Comparison of ENCODE assay signal across 2 cellular contexts in genomic region chr6:33194431-33194979, GRCh38.
TF ChIP-seq lines count a peak whose summit lies in the region.

No MANE protein-coding gene starts in this region.

TF ChIP-seq in WTC11, 78 proteins besides CTCF, POLR2A, EP300 and RAD21:
- peak; percentile 58 for TF ChIP-seq PRDM15 (CRISPR knock-in tag; IDR thresholded peaks at IDR 0.05)
- no peak for TF ChIP-seq MXD4 (CRISPR knock-in tag; IDR thresholded peaks at IDR 0.05; ENCODE audit: borderline replicate concordance)
- TF ChIP-seq, protein P1, sequence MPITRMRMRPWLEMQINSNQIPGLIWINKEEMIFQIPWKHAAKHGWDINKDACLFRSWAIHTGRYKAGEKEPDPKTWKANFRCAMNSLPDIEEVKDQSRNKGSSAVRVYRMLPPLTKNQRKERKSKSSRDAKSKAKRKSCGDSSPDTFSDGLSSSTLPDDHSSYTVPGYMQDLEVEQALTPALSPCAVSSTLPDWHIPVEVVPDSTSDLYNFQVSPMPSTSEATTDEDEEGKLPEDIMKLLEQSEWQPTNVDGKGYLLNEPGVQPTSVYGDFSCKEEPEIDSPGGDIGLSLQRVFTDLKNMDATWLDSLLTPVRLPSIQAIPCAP (CRISPR knock-in tag; IDR thresholded peaks at IDR 0.05), result no peak
- no peak for TF ChIP-seq TEAD1 (CRISPR knock-in tag; IDR thresholded peaks at IDR 0.05)
- no peak for TF ChIP-seq ATF3 (CRISPR knock-in tag; conservative IDR thresholded peaks at IDR 0.05)

TF ChIP-seq in HepG2, 621 proteins besides CTCF, POLR2A, EP300 and RAD21:
- TF ChIP-seq PHF8 (CRISPR knock-in tag; IDR thresholded peaks at IDR 0.05), result 0 out of 2 replicates have a peak, but pooled peaks have one; percentile 0
- TF ChIP-seq, protein P2, sequence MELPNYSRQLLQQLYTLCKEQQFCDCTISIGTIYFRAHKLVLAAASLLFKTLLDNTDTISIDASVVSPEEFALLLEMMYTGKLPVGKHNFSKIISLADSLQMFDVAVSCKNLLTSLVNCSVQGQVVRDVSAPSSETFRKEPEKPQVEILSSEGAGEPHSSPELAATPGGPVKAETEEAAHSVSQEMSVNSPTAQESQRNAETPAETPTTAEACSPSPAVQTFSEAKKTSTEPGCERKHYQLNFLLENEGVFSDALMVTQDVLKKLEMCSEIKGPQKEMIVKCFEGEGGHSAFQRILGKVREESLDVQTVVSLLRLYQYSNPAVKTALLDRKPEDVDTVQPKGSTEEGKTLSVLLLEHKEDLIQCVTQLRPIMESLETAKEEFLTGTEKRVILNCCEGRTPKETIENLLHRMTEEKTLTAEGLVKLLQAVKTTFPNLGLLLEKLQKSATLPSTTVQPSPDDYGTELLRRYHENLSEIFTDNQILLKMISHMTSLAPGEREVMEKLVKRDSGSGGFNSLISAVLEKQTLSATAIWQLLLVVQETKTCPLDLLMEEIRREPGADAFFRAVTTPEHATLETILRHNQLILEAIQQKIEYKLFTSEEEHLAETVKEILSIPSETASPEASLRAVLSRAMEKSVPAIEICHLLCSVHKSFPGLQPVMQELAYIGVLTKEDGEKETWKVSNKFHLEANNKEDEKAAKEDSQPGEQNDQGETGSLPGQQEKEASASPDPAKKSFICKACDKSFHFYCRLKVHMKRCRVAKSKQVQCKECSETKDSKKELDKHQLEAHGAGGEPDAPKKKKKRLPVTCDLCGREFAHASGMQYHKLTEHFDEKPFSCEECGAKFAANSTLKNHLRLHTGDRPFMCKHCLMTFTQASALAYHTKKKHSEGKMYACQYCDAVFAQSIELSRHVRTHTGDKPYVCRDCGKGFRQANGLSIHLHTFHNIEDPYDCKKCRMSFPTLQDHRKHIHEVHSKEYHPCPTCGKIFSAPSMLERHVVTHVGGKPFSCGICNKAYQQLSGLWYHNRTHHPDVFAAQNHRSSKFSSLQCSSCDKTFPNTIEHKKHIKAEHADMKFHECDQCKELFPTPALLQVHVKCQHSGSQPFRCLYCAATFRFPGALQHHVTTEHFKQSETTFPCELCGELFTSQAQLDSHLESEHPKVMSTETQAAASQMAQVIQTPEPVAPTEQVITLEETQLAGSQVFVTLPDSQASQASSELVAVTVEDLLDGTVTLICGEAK (IDR thresholded peaks at IDR 0.05), result no peak
- TF ChIP-seq, protein P2 (CRISPR knock-in tag; IDR thresholded peaks at IDR 0.05), result no peak
